In the genomic region with DNA sequence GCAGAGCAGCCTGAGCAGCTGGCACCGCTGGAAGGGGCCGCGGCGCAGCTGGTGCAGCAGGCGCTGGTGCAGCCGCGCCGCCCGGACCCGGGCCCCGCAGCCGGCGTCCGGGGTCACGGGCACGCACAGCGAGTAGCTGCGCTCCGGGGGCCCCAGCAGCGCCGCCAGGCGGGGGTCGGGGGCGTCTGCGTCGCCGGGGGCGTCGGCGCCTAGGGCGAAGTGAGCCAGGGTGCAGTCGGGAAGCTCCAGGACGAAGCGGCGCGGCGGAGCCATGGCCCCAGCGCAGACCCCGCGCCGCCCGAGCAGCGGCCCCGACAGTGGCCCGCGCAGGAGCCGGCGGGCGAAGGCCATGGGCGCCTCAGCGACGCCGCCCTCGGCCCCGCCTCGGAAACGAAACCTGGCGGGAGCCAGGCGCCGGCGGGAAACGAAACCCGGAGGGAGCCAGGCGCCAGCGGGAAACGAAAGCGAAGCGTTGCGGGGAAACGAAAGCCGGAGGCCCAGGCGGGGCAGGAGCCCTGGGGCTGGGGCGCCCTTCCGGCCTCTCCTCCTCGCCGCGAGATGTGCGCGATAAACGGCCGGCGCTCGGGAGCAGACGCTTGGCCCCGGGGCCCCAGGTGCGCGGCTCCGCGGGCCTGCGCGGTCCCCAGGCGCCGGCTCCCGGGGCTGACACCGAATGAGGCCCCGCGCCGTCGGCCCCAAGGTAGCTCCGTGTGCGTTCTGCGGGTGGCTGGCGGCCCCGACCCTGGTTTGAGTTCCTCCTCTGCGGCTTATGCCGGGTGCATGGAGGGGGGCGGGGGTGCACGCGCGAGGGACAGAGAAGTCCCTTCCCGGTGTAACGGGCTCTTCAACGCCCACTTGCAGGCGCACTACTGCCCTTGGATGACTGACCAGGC, we compare ENCODE assay signal across 8 cellular contexts. TPM values are rescaled to one million over a fixed set of nuclear protein-coding genes. Genes with fewer than 3 reads are reported as not detected.
DNase-seq lines count a peak whose midpoint lies in the region; ATAC-seq and TF ChIP-seq lines count a peak whose summit lies in the region.

TSS of gene CMPK2 (minus strand) at position 562 of the 893 bp plus-strand sequence. CDS start at position 351, 211 bp downstream.

- H3K27me3 ChIP-seq in iPS-18a (ENCODE audit: control insufficient read depth, insufficient read depth, low read length) (peaks cover 47% of the 10 kb centered on the region), spleen (replicated peaks in 1 of 7) (no peaks in the 10 kb centered on the region)

- peak within 1 kb of the TSS; percentile 63 for H3K4me3 ChIP-seq in iPS-18a (ENCODE audit: low read length)
- H3K4me3 ChIP-seq in spleen, result peak within 1 kb of the TSS; percentile 68 to 96 (median 90)

- H3K4me1 ChIP-seq in iPS-18a (ENCODE audit: control insufficient read depth, low read depth, low read length) (no peaks in the 10 kb centered on the region), spleen (peaks cover 9 to 37% (median 28%) of the 10 kb centered on the region in 6 donors)

- ATAC-seq in GM21737 (IDR thresholded peaks at IDR 0.05; ENCODE audit: unreplicated experiment), result peak; percentile 74

- H3K9me3 ChIP-seq in KOPT-K1 (ENCODE audit: insufficient read depth, low read length, poor library complexity, severe bottlenecking), result peaks cover 12% of the 10 kb centered on the region
- H3K9me3 ChIP-seq in iPS-18a (ENCODE audit: control insufficient read depth, low read depth, low read length), result no peaks in the 10 kb centered on the region
- peaks cover 0 to 10% (median 2%) of the 10 kb centered on the region in 8 donors for H3K9me3 ChIP-seq in spleen

- WGBS in spleen, 5 donors, result 0% methylated on average over 23 to 114 of the region's 114 CpGs

- TF ChIP-seq POLR2A in spleen (IDR thresholded peaks at IDR 0.05), result no peak

- H3K36me3 ChIP-seq in KOPT-K1 (ENCODE audit: insufficient read depth, low read length), result peaks cover 34% of the 10 kb centered on the region
- no peaks in the 10 kb centered on the region for H3K36me3 ChIP-seq in iPS-18a (ENCODE audit: control insufficient read depth, low read depth, low read length)
- H3K36me3 ChIP-seq in spleen, result peaks cover 0 to 29% (median 11%) of the 10 kb centered on the region in 6 donors

- TF ChIP-seq CTCF in GM10266 (IDR thresholded peaks at IDR 0.05; ENCODE audit: control insufficient read depth, insufficient read depth, low read depth, missing control alignments) (peak; percentile 46), spleen (IDR thresholded peaks at IDR 0.05 in 8 of 11, conservative IDR thresholded peaks at IDR 0.05 in 3 of 11) (peak in 5 of 11 experiments; percentile 1 to 49 (median 36))

- peak; percentile 91 for DNase-seq in GM10266 (ENCODE audit: extremely low spot score)
- peak; percentile 71 for DNase-seq in T-helper 9 cell
- peak; percentile 83 for DNase-seq in astrocyte of the hippocampus (ENCODE audit: low read depth, low spot score)
- DNase-seq in spleen, result peak; percentile 95
- DNase-seq in cerebellar nuclear complex (lab: John Stamatoyannopoulos, UW), result no peak

- intact Hi-C loops in spleen (cut with DNase I; ENCODE audit: low total_unique reads), result no loop called here

- H3K9ac ChIP-seq in iPS-18a (ENCODE audit: low read length), result peak within 1 kb of the TSS; percentile 19

- H3K27ac ChIP-seq in KOPT-K1 (ENCODE audit: low read depth, low read length, poor library complexity, severe bottlenecking) (peak within 1 kb of the TSS; percentile 91), iPS-18a (ENCODE audit: low read length) (no peak within 1 kb of the TSS), spleen (peak within 1 kb of the TSS; percentile 61 to 94 (median 88))

RNA-seq across cellular contexts. Expression of gene CMPK2, which starts in this region (rescaled TPM):
- 10 to 100 TPM in 4 of 7 donors, 1 to 10 TPM in 3; 6.7 to 18.8 (median 12.0) TPM for total RNA-seq in spleen
- polyA plus RNA-seq in spleen, result 1 to 10 TPM; 2.5 to 8.0 (median 4.4) TPM

Comparison
In these comparisons a context has a peak if more than half of its experiments do, and no peak if none do; other contexts are left out.
1. DNase-seq: peak in GM10266 (single experiment), T-helper 9 cell (single experiment), astrocyte of the hippocampus (single experiment) and spleen (single experiment); none in cerebellar nuclear complex (0 of 2).